ENCODE assay signal across 23 cellular contexts in genomic region chr7:111535142-111535541, GRCh38.
"Had no signal": no experiment of that assay in that cellular context is flagged by ENCODE, and none has a peak within 500 bp of the region (broad histone marks: within the 10 kb centered on the region; RNA-seq: fewer than 3 reads in every experiment).

No MANE protein-coding gene starts in this region.

- H3K9me3 Mint-ChIP-seq: activated naive CD4-positive, alpha-beta T cell treated with anti-CD3 and anti-CD28 coated beads, Interleukin-2, amount 10 ng/mL, durations not matched to agents 7 days and 5 days; endodermal cell; naive thymus-derived CD4-positive, alpha-beta T cell; stimulated activated naive B cell treated with anti-CD40 and anti-IgM and Interleukin-4, amounts not matched to agents 10 μg/mL and 1 μg/mL and 100 μg/mL, for 72 hours; T-helper 2 cell treated with Interferon-gamma antibody and Interleukin-4, amounts not matched to agents 5 μg/mL and 100 μg/mL, for 36 hours had no signal

- H3K4me3 Mint-ChIP-seq: activated naive CD4-positive, alpha-beta T cell treated with anti-CD3 and anti-CD28 coated beads, Interleukin-2, amount 10 ng/mL, durations not matched to agents 7 days and 5 days; endodermal cell; naive thymus-derived CD4-positive, alpha-beta T cell; T-helper 2 cell treated with Interferon-gamma antibody and Interleukin-4, amounts not matched to agents 5 μg/mL and 100 μg/mL, for 36 hours had no signal

- H3K4me3 ChIP-seq: mucosa of descending colon, sigmoid colon, upper lobe of right lung had no signal

- H3K4me1 ChIP-seq: parathyroid adenoma, upper lobe of right lung had no signal

- H3K27me3 ChIP-seq: brain microvascular endothelial cell, sigmoid colon, upper lobe of right lung had no signal

- H3K27me3 Mint-ChIP-seq: activated naive CD4-positive, alpha-beta T cell treated with anti-CD3 and anti-CD28 coated beads, Interleukin-2, amount 10 ng/mL, durations not matched to agents 7 days and 5 days; naive thymus-derived CD4-positive, alpha-beta T cell; stimulated activated naive B cell treated with anti-CD40 and anti-IgM and Interleukin-4, amounts not matched to agents 10 μg/mL and 1 μg/mL and 100 μg/mL, for 72 hours had no signal

- DNase-seq: activated CD4-positive, alpha-beta T cell treated with anti-CD3 and anti-CD28 coated beads for 48 hours; activated CD4-positive, CD25-positive, alpha-beta regulatory T cell; activated CD8-positive, alpha-beta memory T cell treated with anti-CD3 and anti-CD28 coated beads for 24 hours; activated CD8-positive, alpha-beta memory T cell treated with anti-CD3 and anti-CD28 coated beads, Interleukin-2, amount 50 U/mL, for 48 hours; activated effector memory CD4-positive, alpha-beta T cell treated with Interleukin-2 at 50 U/mL for 16 hours; activated naive CD4-positive, alpha-beta T cell treated with anti-CD3 and anti-CD28 coated beads, Interleukin-2, amount 10 ng/mL, durations not matched to agents 7 days and 5 days; activated T-cell treated with anti-CD3 and anti-CD28 coated beads, Interleukin-2, amount 50 U/mL, for 48 hours; aorta; brain microvascular endothelial cell; central memory CD4-positive, alpha-beta T cell; endodermal cell; foreskin fibroblast; left ventricle myocardium superior; mucosa of descending colon; naive thymus-derived CD4-positive, alpha-beta T cell; sigmoid colon; stimulated activated CD4-positive, alpha-beta T cell treated with anti-CD3 and anti-CD28 coated beads, Interleukin-4, amount 100 ng/mL, for 4 hours; stimulated activated naive B cell treated with anti-CD40 and anti-IgM and Interleukin-4, amounts not matched to agents 10 μg/mL and 1 μg/mL and 100 μg/mL, for 72 hours; upper lobe of right lung had no signal

- FAIRE-seq: colon had no signal

- H3K36me3 ChIP-seq: brain microvascular endothelial cell, sigmoid colon, upper lobe of right lung had no signal

- H2AFZ ChIP-seq: parathyroid adenoma had no signal

- H3K79me2 ChIP-seq: parathyroid adenoma had no signal

- H3K9me3 ChIP-seq: mucosa of descending colon, sigmoid colon, upper lobe of right lung had no signal

- H3K9ac ChIP-seq: parathyroid adenoma had no signal

- ATAC-seq: left ventricle myocardium superior; mucosa of descending colon; naive thymus-derived CD4-positive, alpha-beta T cell; stimulated activated naive B cell treated with anti-CD40 and anti-IgM and Interleukin-4, amounts not matched to agents 10 μg/mL and 1 μg/mL and 100 μg/mL, for 72 hours; upper lobe of right lung had no signal

- H3K27ac Mint-ChIP-seq: activated naive CD4-positive, alpha-beta T cell treated with anti-CD3 and anti-CD28 coated beads, Interleukin-2, amount 10 ng/mL, durations not matched to agents 7 days and 5 days; stimulated activated naive B cell treated with anti-CD40 and anti-IgM and Interleukin-4, amounts not matched to agents 10 μg/mL and 1 μg/mL and 100 μg/mL, for 72 hours; T-helper 2 cell treated with Interferon-gamma antibody and Interleukin-4, amounts not matched to agents 5 μg/mL and 100 μg/mL, for 36 hours had no signal

- H3K36me3 Mint-ChIP-seq: activated naive CD4-positive, alpha-beta T cell treated with anti-CD3 and anti-CD28 coated beads, Interleukin-2, amount 10 ng/mL, durations not matched to agents 7 days and 5 days had no signal

- H3K4me1 Mint-ChIP-seq: activated naive CD4-positive, alpha-beta T cell treated with anti-CD3 and anti-CD28 coated beads, Interleukin-2, amount 10 ng/mL, durations not matched to agents 7 days and 5 days had no signal

- H3K27ac ChIP-seq: brain microvascular endothelial cell, epithelial cell of prostate, parathyroid adenoma, sigmoid colon, upper lobe of right lung had no signal
